2 cellular contexts compared by ENCODE assay signal in the genomic region with DNA sequence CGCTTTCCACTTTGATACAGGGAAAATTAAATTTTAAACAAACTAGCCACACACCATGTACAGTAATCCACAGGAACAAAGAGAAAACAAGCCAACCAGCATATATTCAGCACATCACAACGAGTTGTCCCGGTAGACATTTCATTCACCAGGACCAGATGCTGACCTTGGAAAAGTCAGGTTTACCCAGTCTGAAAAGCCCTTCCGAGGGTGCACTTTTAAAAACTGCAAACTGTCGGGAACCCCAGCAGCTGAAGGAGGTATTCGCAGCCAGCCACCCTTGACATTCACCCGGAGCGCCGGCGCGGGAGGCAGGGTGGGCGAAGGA.
TF ChIP-seq lines count a peak whose summit lies in the region.

No MANE protein-coding gene starts in this region.

TF ChIP-seq in HCT116, 20 proteins besides CTCF, POLR2A, EP300 and RAD21 (continued from another document):
- TF ChIP-seq, protein P1, sequence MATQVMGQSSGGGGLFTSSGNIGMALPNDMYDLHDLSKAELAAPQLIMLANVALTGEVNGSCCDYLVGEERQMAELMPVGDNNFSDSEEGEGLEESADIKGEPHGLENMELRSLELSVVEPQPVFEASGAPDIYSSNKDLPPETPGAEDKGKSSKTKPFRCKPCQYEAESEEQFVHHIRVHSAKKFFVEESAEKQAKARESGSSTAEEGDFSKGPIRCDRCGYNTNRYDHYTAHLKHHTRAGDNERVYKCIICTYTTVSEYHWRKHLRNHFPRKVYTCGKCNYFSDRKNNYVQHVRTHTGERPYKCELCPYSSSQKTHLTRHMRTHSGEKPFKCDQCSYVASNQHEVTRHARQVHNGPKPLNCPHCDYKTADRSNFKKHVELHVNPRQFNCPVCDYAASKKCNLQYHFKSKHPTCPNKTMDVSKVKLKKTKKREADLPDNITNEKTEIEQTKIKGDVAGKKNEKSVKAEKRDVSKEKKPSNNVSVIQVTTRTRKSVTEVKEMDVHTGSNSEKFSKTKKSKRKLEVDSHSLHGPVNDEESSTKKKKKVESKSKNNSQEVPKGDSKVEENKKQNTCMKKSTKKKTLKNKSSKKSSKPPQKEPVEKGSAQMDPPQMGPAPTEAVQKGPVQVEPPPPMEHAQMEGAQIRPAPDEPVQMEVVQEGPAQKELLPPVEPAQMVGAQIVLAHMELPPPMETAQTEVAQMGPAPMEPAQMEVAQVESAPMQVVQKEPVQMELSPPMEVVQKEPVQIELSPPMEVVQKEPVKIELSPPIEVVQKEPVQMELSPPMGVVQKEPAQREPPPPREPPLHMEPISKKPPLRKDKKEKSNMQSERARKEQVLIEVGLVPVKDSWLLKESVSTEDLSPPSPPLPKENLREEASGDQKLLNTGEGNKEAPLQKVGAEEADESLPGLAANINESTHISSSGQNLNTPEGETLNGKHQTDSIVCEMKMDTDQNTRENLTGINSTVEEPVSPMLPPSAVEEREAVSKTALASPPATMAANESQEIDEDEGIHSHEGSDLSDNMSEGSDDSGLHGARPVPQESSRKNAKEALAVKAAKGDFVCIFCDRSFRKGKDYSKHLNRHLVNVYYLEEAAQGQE (IDR thresholded peaks at IDR 0.05; ENCODE audit: low read depth): no peak
- no peak for TF ChIP-seq SIN3A (IDR thresholded peaks at IDR 0.05; ENCODE audit: low read depth)
- no peak for TF ChIP-seq SP1 (IDR thresholded peaks at IDR 0.05; ENCODE audit: low read depth)
- TF ChIP-seq CEBPB (IDR thresholded peaks at IDR 0.05; ENCODE audit: low read depth): no peak
- no peak for TF ChIP-seq ZFX (IDR thresholded peaks at IDR 0.05)
- TF ChIP-seq, protein P2, sequence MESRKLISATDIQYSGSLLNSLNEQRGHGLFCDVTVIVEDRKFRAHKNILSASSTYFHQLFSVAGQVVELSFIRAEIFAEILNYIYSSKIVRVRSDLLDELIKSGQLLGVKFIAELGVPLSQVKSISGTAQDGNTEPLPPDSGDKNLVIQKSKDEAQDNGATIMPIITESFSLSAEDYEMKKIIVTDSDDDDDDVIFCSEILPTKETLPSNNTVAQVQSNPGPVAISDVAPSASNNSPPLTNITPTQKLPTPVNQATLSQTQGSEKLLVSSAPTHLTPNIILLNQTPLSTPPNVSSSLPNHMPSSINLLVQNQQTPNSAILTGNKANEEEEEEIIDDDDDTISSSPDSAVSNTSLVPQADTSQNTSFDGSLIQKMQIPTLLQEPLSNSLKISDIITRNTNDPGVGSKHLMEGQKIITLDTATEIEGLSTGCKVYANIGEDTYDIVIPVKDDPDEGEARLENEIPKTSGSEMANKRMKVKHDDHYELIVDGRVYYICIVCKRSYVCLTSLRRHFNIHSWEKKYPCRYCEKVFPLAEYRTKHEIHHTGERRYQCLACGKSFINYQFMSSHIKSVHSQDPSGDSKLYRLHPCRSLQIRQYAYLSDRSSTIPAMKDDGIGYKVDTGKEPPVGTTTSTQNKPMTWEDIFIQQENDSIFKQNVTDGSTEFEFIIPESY (IDR thresholded peaks at IDR 0.05; ENCODE audit: extremely low read depth, insufficient replicate concordance, low read length): no peak
- TF ChIP-seq SRF (IDR thresholded peaks at IDR 0.05; ENCODE audit: low read depth): no peak
- no peak for TF ChIP-seq YY1 (IDR thresholded peaks at IDR 0.05; ENCODE audit: extremely low read depth, insufficient replicate concordance, low read depth, low read length)
- no peak for TF ChIP-seq EGR1 (IDR thresholded peaks at IDR 0.05; ENCODE audit: low read depth)
- TF ChIP-seq ZNF274 (IDR thresholded peaks at IDR 0.05; ENCODE audit: low read depth, low read length): no peak
- TF ChIP-seq, protein P3, sequence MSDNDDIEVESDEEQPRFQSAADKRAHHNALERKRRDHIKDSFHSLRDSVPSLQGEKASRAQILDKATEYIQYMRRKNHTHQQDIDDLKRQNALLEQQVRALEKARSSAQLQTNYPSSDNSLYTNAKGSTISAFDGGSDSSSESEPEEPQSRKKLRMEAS (IDR thresholded peaks at IDR 0.05): no peak
- no peak for TF ChIP-seq POLR2AphosphoS5 (IDR thresholded peaks at IDR 0.05; ENCODE audit: low read depth, low read length)
- TF ChIP-seq TCF7L2 (IDR thresholded peaks at IDR 0.05; ENCODE audit: borderline replicate concordance, extremely low read depth, insufficient read depth, insufficient read length): no peak
- TF ChIP-seq JUND (IDR thresholded peaks at IDR 0.05): no peak

TF ChIP-seq in neural cell, 6 proteins besides CTCF, POLR2A, EP300 and RAD21 (continued from another document):
- TF ChIP-seq POLR2AphosphoS5 (IDR thresholded peaks at IDR 0.05): peak; percentile 34
- TF ChIP-seq SMC3 (conservative IDR thresholded peaks at IDR 0.05; ENCODE audit: poor library complexity): no peak
